Comparison of ENCODE assay signal across 8 cellular contexts in genomic region chr4:165207016-165207430, GRCh38. TPM values are rescaled to one million over a fixed set of nuclear protein-coding genes. Genes with fewer than 3 reads are reported as not detected.
DNase-seq lines count a peak whose midpoint lies in the region; ATAC-seq and TF ChIP-seq lines count a peak whose summit lies in the region.

No MANE protein-coding gene starts in this region.

- no peaks in the 10 kb centered on the region for H3K36me3 ChIP-seq in kidney epithelial cell (ENCODE audit: control insufficient read depth, insufficient read depth, low read length)

- TF ChIP-seq CTCF in HFF-Myc (IDR thresholded peaks at IDR 0.05; ENCODE audit: low read depth, low read length, missing control alignments) = no peak
- TF ChIP-seq CTCF in brain (conservative IDR thresholded peaks at IDR 0.05) = no peak
- no peak for TF ChIP-seq CTCF in kidney epithelial cell (IDR thresholded peaks at IDR 0.05; ENCODE audit: insufficient read depth, low read length, poor library complexity, severe bottlenecking)

- H3K27me3 Mint-ChIP-seq in brain = peaks cover 4% of the 10 kb centered on the region

- peaks cover 54% of the 10 kb centered on the region for H3K4me1 Mint-ChIP-seq in brain

- H3K9me3 Mint-ChIP-seq in brain = no peaks in the 10 kb centered on the region

- DNase-seq in Right ventricle myocardium inferior (ENCODE audit: missing footprints) (no peak), left ventricle myocardium superior (no peak), HFF-Myc (ENCODE audit: extremely low read depth, low read depth) (no peak), NAMALWA (ENCODE audit: low spot score) (peak; percentile 59), kidney epithelial cell (ENCODE audit: low read depth) (no peak), NCI-H146 (lab: John Stamatoyannopoulos, UW) (no peak)
- peak; percentile 34 for DNase-seq in stimulated activated naive CD8-positive, alpha-beta T cell treated with anti-CD3 and anti-CD28 coated beads, Interleukin-15, Interleukin-2, amounts not matched to agents 100 U/mL and 50 U/mL, for 24 hours

- H3K27me3 ChIP-seq in kidney epithelial cell (ENCODE audit: control insufficient read depth, insufficient read depth, low read length) = no peaks in the 10 kb centered on the region

- H3K4me3 ChIP-seq in HFF-Myc (replicated peaks; ENCODE audit: low read depth, low read length) = peak overlapping the region; percentile 59
- H3K4me3 ChIP-seq in kidney epithelial cell (ENCODE audit: low read depth, low read length) = peak overlapping the region; percentile 73

- ATAC-seq in Right ventricle myocardium inferior = peak; percentile 12
- ATAC-seq in left ventricle myocardium superior = no peak
- ATAC-seq in stimulated activated naive CD8-positive, alpha-beta T cell treated with anti-CD3 and anti-CD28 coated beads, Interleukin-15, Interleukin-2, amounts not matched to agents 100 U/mL and 50 U/mL, for 24 hours = peak; percentile 3

- H3K4me3 Mint-ChIP-seq in brain = peak overlapping the region; percentile 84 to 90 (median 86)

- H3K36me3 Mint-ChIP-seq in brain = no peaks in the 10 kb centered on the region

- peak overlapping the region; percentile 65 to 94 (median 89) for H3K27ac Mint-ChIP-seq in brain

- intact Hi-C loops in Right ventricle myocardium inferior (cut with DNase I) = loop anchor here (2.0 to 10.0 kb wide), 2 partner anchors 92 to 120 kb away; partner anchors contain the start of genes MSMO1 and TMEM192
- intact Hi-C loops in left ventricle myocardium superior (cut with micrococcal nuclease) = no loop called here

RNA-seq across cellular contexts. Expression of gene KLHL2, which starts 0.3 kb away (rescaled TPM):
- total RNA-seq in Right ventricle myocardium inferior (10.6 TPM), left ventricle myocardium superior (7.4 TPM), kidney epithelial cell (12.9 and 17.7 TPM in 2 replicates)
- 14.4 TPM for polyA plus RNA-seq in brain (ENCODE audit: insufficient read depth, low read depth, low replicate concordance)

Comparison
In these comparisons a context has a peak if more than half of its experiments do, and no peak if none do; other contexts are left out.
1. DNase-seq: peak in NAMALWA (single experiment) and stimulated activated naive CD8-positive, alpha-beta T cell treated with anti-CD3 and anti-CD28 coated beads, Interleukin-15, Interleukin-2, amounts not matched to agents 100 U/mL and 50 U/mL, for 24 hours (single experiment); none in Right ventricle myocardium inferior (single experiment), left ventricle myocardium superior (single experiment), HFF-Myc (single experiment), kidney epithelial cell (single experiment) and NCI-H146 (single experiment).